Comparison of ENCODE assay signal across 11 cellular contexts in genomic region chr12:12466157-12466556, GRCh38.
A peak's percentile ranks its signal among the peaks of the same experiment; 100 is the strongest.
DNase-seq lines count a peak whose midpoint lies in the region; ATAC-seq and TF ChIP-seq lines count a peak whose summit lies in the region.
"Had no signal": no experiment of that assay in that cellular context is flagged by ENCODE, and none has a peak within 500 bp of the region (broad histone marks: within the 10 kb centered on the region; RNA-seq: fewer than 3 reads in every experiment).

No MANE protein-coding gene starts in this region.

- H4K20me1 ChIP-seq in SK-N-SH (ENCODE audit: insufficient read depth): no peaks in the 10 kb centered on the region

- H3K27me3 Mint-ChIP-seq in memory B cell (no peaks in the 10 kb centered on the region), chondrocyte (ENCODE audit: low read depth) (no peaks in the 10 kb centered on the region)
- H3K27me3 Mint-ChIP-seq in stimulated activated naive CD8-positive, alpha-beta T cell treated with anti-CD3 and anti-CD28 coated beads, Interleukin-15, amount 100 ng/mL, for 72 hours: no peaks in the 10 kb centered on the region

- DNase-seq in activated CD8-positive, alpha-beta memory T cell treated with anti-CD3 and anti-CD28 coated beads for 24 hours: peak; percentile 61
- DNase-seq in activated CD8-positive, alpha-beta memory T cell treated with anti-CD3 and anti-CD28 coated beads, Interleukin-2, amount 50 U/mL, for 48 hours: no peak
- DNase-seq in activated CD8-positive, alpha-beta memory T cell treated with anti-CD3 and anti-CD28 coated beads, Interleukin-2, amount 50 U/mL, for 4 hours: peak; percentile 43
- DNase-seq in memory B cell (ENCODE audit: low spot score in 2 of 2): peak in 1 of 2 donors; percentile 4
- peak in 1 of 2 donors; percentile 51 for DNase-seq in stimulated activated naive CD8-positive, alpha-beta T cell treated with anti-CD3 and anti-CD28 coated beads, Interleukin-15, amount 100 ng/mL, for 72 hours
- DNase-seq in NOMO-1 treated with dmso at 0.1 percent for 144 hours (lab: John Stamatoyannopoulos, UW; ENCODE audit: unreplicated experiment): no peak
- no peak for DNase-seq in chondrocyte (ENCODE audit: low spot score)
- DNase-seq in SK-N-SH: no peak
- DNase-seq: DMS 273 treated with DMSO at 0.1 percent for 48 hours, SHP77 treated with DMSO at 0.1 percent for 48 hours had no signal

- H3K9ac ChIP-seq in SK-N-SH: no peak overlapping the region

- H3K4me1 Mint-ChIP-seq in memory B cell: peaks cover 22% of the 10 kb centered on the region
- peaks cover 93% of the 10 kb centered on the region for H3K4me1 Mint-ChIP-seq in stimulated activated naive CD8-positive, alpha-beta T cell treated with anti-CD3 and anti-CD28 coated beads, Interleukin-15, amount 100 ng/mL, for 72 hours
- peaks cover 6% of the 10 kb centered on the region for H3K4me1 Mint-ChIP-seq in chondrocyte (ENCODE audit: low read depth)

- H3K27ac Mint-ChIP-seq in memory B cell: peak overlapping the region; percentile 25
- peak overlapping the region in 1 of 2 donors; percentile 62 for H3K27ac Mint-ChIP-seq in stimulated activated naive CD8-positive, alpha-beta T cell treated with anti-CD3 and anti-CD28 coated beads, Interleukin-15, amount 100 ng/mL, for 72 hours
- no peak overlapping the region for H3K27ac Mint-ChIP-seq in chondrocyte (ENCODE audit: unreplicated experiment)

- H3K36me3 Mint-ChIP-seq in memory B cell (peaks cover 45% of the 10 kb centered on the region), chondrocyte (ENCODE audit: low read depth) (peaks cover 5% of the 10 kb centered on the region)

- peak; percentile 94 for ATAC-seq in memory B cell (ENCODE audit: low read depth)
- peak; percentile 68 for ATAC-seq in stimulated activated naive CD8-positive, alpha-beta T cell treated with anti-CD3 and anti-CD28 coated beads, Interleukin-15, amount 100 ng/mL, for 72 hours
- ATAC-seq: GM12878 had no signal

- H3K4me3 Mint-ChIP-seq in memory B cell: no peak overlapping the region
- H3K4me3 Mint-ChIP-seq in stimulated activated naive CD8-positive, alpha-beta T cell treated with anti-CD3 and anti-CD28 coated beads, Interleukin-15, amount 100 ng/mL, for 72 hours: peak overlapping the region; percentile 42 to 52
- no peak overlapping the region for H3K4me3 Mint-ChIP-seq in chondrocyte (ENCODE audit: unreplicated experiment)

- H3F3A ChIP-seq in SK-N-SH (replicated peaks; ENCODE audit: insufficient read depth): no peaks in the 10 kb centered on the region

- H2AFZ ChIP-seq in SK-N-SH (ENCODE audit: low read depth): no peak overlapping the region

- no peaks in the 10 kb centered on the region for H3K27me3 ChIP-seq in SK-N-SH (ENCODE audit: insufficient read depth)

- TF ChIP-seq EP300 in SK-N-SH (IDR thresholded peaks at IDR 0.05; ENCODE audit: borderline replicate concordance in 1 of 2, low read depth in 1 of 2, low read length in 1 of 2): no peak

- no peaks in the 10 kb centered on the region for H3K9me2 ChIP-seq in SK-N-SH

- no peak for TF ChIP-seq CTCF in chondrocyte (IDR thresholded peaks at IDR 0.05)
- no peak for TF ChIP-seq CTCF in SK-N-SH (IDR thresholded peaks at IDR 0.05)

- H3K4me3 ChIP-seq in SK-N-SH (ENCODE audit: low read depth in 2 of 2, low read length in 1 of 2): no peak overlapping the region
- H3K4me3 ChIP-seq: GM12878 had no signal

- POLR2A ChIA-PET in SK-N-SH (lab: Yijun Ruan, JAX): interaction anchor here (0.9 kb wide), 1 partner anchor 11 kb away, joined by 3 read pairs; no protein-coding TSS in a partner anchor

- peaks cover 2 to 5% of the 10 kb centered on the region in 2 experiments for H3K36me3 ChIP-seq in SK-N-SH (replicated peaks in 1 of 2; ENCODE audit: control insufficient read depth in 1 of 2, insufficient read depth in 2 of 2, low read length in 1 of 2)

- CTCF ChIA-PET in SK-N-SH (lab: Yijun Ruan, JAX): interaction anchor here (1.1 kb wide), 1 partner anchor 10 kb away, joined by 5 read pairs; no protein-coding TSS in a partner anchor

- H3K9me3 Mint-ChIP-seq in memory B cell (no peaks in the 10 kb centered on the region), chondrocyte (ENCODE audit: low read depth) (peaks cover 2% of the 10 kb centered on the region)
- H3K9me3 Mint-ChIP-seq in stimulated activated naive CD8-positive, alpha-beta T cell treated with anti-CD3 and anti-CD28 coated beads, Interleukin-15, amount 100 ng/mL, for 72 hours: peaks cover 0 to 9% of the 10 kb centered on the region in 2 donors

- H3K4me1 ChIP-seq in SK-N-SH (ENCODE audit: control insufficient read depth in 1 of 2, insufficient read depth in 2 of 2, low read depth in 1 of 2, low read length in 1 of 2): peaks cover 0 to 14% of the 10 kb centered on the region in 2 experiments; a peak in 1 of 4 replicates

- no peaks in the 10 kb centered on the region for H3K9me3 ChIP-seq in SK-N-SH

- WGBS in SK-N-SH (ENCODE audit: low lambda C conversion rate): 94% methylated on average over 7 of the region's 7 CpGs

- no peak overlapping the region for H3K4me2 ChIP-seq in SK-N-SH

- no peak for TF ChIP-seq RAD21 in SK-N-SH (IDR thresholded peaks at IDR 0.05; ENCODE audit: low read length)

- H3K79me2 ChIP-seq in SK-N-SH (ENCODE audit: insufficient read depth): no peaks in the 10 kb centered on the region

- no peak overlapping the region; a peak in 1 of 4 replicates for H3K27ac ChIP-seq in SK-N-SH (ENCODE audit: low read depth in 2 of 2, low read length in 1 of 2)

TF ChIP-seq in SK-N-SH, 30 proteins besides CTCF, POLR2A, EP300 and RAD21:
- TF ChIP-seq TAF1 (IDR thresholded peaks at IDR 0.05; ENCODE audit: borderline replicate concordance, low read depth, low read length): no peak
- no peak for TF ChIP-seq ELF1 (IDR thresholded peaks at IDR 0.05)
TF ChIP-seq in SK-N-SH: peak in this region for 0.

Comparison
In these comparisons a context has a peak if more than half of its experiments do, and no peak if none do; other contexts are left out.
1. DNase-seq: peak in activated CD8-positive, alpha-beta memory T cell treated with anti-CD3 and anti-CD28 coated beads for 24 hours (single experiment) and activated CD8-positive, alpha-beta memory T cell treated with anti-CD3 and anti-CD28 coated beads, Interleukin-2, amount 50 U/mL, for 4 hours (single experiment); none in activated CD8-positive, alpha-beta memory T cell treated with anti-CD3 and anti-CD28 coated beads, Interleukin-2, amount 50 U/mL, for 48 hours (single experiment), NOMO-1 treated with dmso at 0.1 percent for 144 hours (single experiment), chondrocyte (single experiment) and SK-N-SH (single experiment).
2. H3K4me3 Mint-ChIP-seq: peak in stimulated activated naive CD8-positive, alpha-beta T cell treated with anti-CD3 and anti-CD28 coated beads, Interleukin-15, amount 100 ng/mL, for 72 hours (2 of 2); none in memory B cell (single experiment) and chondrocyte (single experiment).